Comparison of ENCODE assay signal across 17 cellular contexts in the genomic region with DNA sequence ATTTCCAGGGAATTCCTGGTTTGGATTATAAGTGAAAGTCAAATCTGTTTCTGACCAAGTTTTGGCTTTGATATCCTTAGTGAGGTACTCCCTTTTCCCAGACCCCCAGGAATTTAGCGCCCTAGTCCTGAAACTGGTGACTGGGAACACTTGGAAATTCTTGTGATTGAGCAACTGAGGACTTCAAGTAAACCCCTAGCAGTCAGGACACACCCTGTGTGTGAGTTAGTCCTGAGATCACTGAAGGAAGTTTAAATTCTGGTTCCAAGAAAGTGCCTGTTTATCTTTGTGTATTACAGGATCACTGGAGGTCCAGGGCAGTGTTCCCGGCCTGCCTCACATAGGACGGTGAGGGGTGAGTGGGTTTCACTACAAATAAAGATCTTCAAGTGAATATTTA.
DNase-seq lines count a peak whose midpoint lies in the region; ATAC-seq and TF ChIP-seq lines count a peak whose summit lies in the region.
"Had no signal": no experiment of that assay in that cellular context is flagged by ENCODE, and none has a peak within 500 bp of the region (broad histone marks: within the 10 kb centered on the region; RNA-seq: fewer than 3 reads in every experiment).

No MANE protein-coding gene starts in this region.

- H3K79me1 ChIP-seq in mesenchymal stem cell (replicated peaks; ENCODE audit: low read length, poor library complexity, severe bottlenecking), result no peaks in the 10 kb centered on the region

- TF ChIP-seq CTCF in right atrium auricular region (IDR thresholded peaks at IDR 0.05) (no peak), heart right ventricle (IDR thresholded peaks at IDR 0.05) (no peak), osteocyte (IDR thresholded peaks at IDR 0.05) (no peak)

- WGBS in heart right ventricle, 2 donors, result 61 to 83% methylated on average over 3 of the region's 3 CpGs
- WGBS in mesenchymal stem cell, result 96% methylated on average over 1 of the region's 3 CpGs

- intact Hi-C loops in heart right ventricle (cut with DNase I), result loop anchor here in 1 of 10 donors (10.0 kb wide), 1 partner anchor 58 kb away; no protein-coding TSS in a partner anchor

- H3K27me3 Mint-ChIP-seq in osteocyte (ENCODE audit: unreplicated experiment), result no peaks in the 10 kb centered on the region

- no peak overlapping the region for H2AFZ ChIP-seq in mesenchymal stem cell (ENCODE audit: low read depth, low read length)

- H3K27ac ChIP-seq in right atrium auricular region, result no peak overlapping the region
- H3K27ac ChIP-seq in heart right ventricle, result no peak overlapping the region
- no peak overlapping the region for H3K27ac ChIP-seq in mesenchymal stem cell (ENCODE audit: low read length, poor library complexity, severe bottlenecking)

- no peak overlapping the region for H2BK5ac ChIP-seq in mesenchymal stem cell (ENCODE audit: low read depth, low read length, poor library complexity, severe bottlenecking)

- no peak for ATAC-seq in heart right ventricle
- ATAC-seq: CD8-positive, alpha-beta T cell had no signal

- peaks cover 8% of the 10 kb centered on the region for H3K36me3 Mint-ChIP-seq in osteocyte (ENCODE audit: unreplicated experiment)
- H3K36me3 Mint-ChIP-seq: activated CD4-positive, alpha-beta memory T cell treated with anti-CD3 and anti-CD28 coated beads for 36 hours; CD8-positive, alpha-beta T cell had no signal

- H2BK120ac ChIP-seq in mesenchymal stem cell (ENCODE audit: low read depth, low read length), result no peak overlapping the region

- no peak overlapping the region for H3K4me3 ChIP-seq in right atrium auricular region
- no peak overlapping the region for H3K4me3 ChIP-seq in heart right ventricle
- no peak overlapping the region for H3K4me3 ChIP-seq in mesenchymal stem cell (ENCODE audit: insufficient read depth in 1 of 2, low read depth in 1 of 2, low read length in 2 of 2)

- no peak overlapping the region for H3K9ac ChIP-seq in mesenchymal stem cell (ENCODE audit: low read length)

- H2AK5ac ChIP-seq in mesenchymal stem cell (ENCODE audit: low read length, severe bottlenecking), result no peak overlapping the region

- H4K91ac ChIP-seq in mesenchymal stem cell (ENCODE audit: low read length), result peak overlapping the region; percentile 32

- H3K36me3 ChIP-seq in right atrium auricular region (no peaks in the 10 kb centered on the region), heart right ventricle (no peaks in the 10 kb centered on the region), mesenchymal stem cell (ENCODE audit: control insufficient read depth in 1 of 2, insufficient read depth in 2 of 2, low read depth in 1 of 2, low read length in 2 of 2) (peaks cover 0 to 2% of the 10 kb centered on the region in 2 experiments)

- H4K8ac ChIP-seq in mesenchymal stem cell (ENCODE audit: low read length), result no peak overlapping the region

- H3K27ac Mint-ChIP-seq in osteocyte (ENCODE audit: unreplicated experiment), result no peak overlapping the region
- H3K27ac Mint-ChIP-seq: activated CD4-positive, alpha-beta memory T cell treated with anti-CD3 and anti-CD28 coated beads for 36 hours; CD8-positive, alpha-beta T cell; endodermal cell had no signal

- H3K4me3 Mint-ChIP-seq in osteocyte (ENCODE audit: unreplicated experiment), result no peak overlapping the region
- H3K4me3 Mint-ChIP-seq: activated CD4-positive, alpha-beta memory T cell treated with anti-CD3 and anti-CD28 coated beads for 36 hours; CD8-positive, alpha-beta T cell; endodermal cell; neural crest cell had no signal

- no peak overlapping the region for H3K4me2 ChIP-seq in mesenchymal stem cell (ENCODE audit: low read length, poor library complexity, severe bottlenecking)

- no peaks in the 10 kb centered on the region for H3K9me3 ChIP-seq in right atrium auricular region
- H3K9me3 ChIP-seq in heart right ventricle, result peaks cover 0 to 14% (median 0%) of the 10 kb centered on the region in 11 donors
- H3K9me3 ChIP-seq in mesenchymal stem cell (ENCODE audit: control insufficient read depth, low read length), result peaks cover 10% of the 10 kb centered on the region

- H3K4me1 ChIP-seq in right atrium auricular region, result no peaks in the 10 kb centered on the region
- H3K4me1 ChIP-seq in heart right ventricle, result no peaks in the 10 kb centered on the region
- peaks cover 5% of the 10 kb centered on the region for H3K4me1 ChIP-seq in mesenchymal stem cell (ENCODE audit: control insufficient read depth, insufficient read depth, low read depth, low read length)

- no peak overlapping the region for H3K23ac ChIP-seq in mesenchymal stem cell (ENCODE audit: low read length in 2 of 2)

- H3K4ac ChIP-seq in mesenchymal stem cell (ENCODE audit: low read depth in 1 of 2, low read length in 2 of 2), result no peak overlapping the region

- H3K27me3 ChIP-seq in right atrium auricular region, result no peaks in the 10 kb centered on the region
- H3K27me3 ChIP-seq in heart right ventricle, result peaks cover 0 to 6% (median 0%) of the 10 kb centered on the region in 7 donors
- H3K27me3 ChIP-seq in mesenchymal stem cell (ENCODE audit: control insufficient read depth in 1 of 2, insufficient read depth in 1 of 2, low read length in 2 of 2), result no peaks in the 10 kb centered on the region

- DNase-seq in right atrium auricular region (ENCODE audit: low spot score) (peak; percentile 57), heart right ventricle (no peak), fibroblast of gingiva (ENCODE audit: low read depth) (peak; percentile 25), mesenchymal stem cell (peak; percentile 58), NAMALWA (ENCODE audit: low spot score) (no peak), NCI-H187 (lab: John Stamatoyannopoulos, UW) (no peak), osteocyte (ENCODE audit: extremely low spot score, unreplicated experiment) (no peak)
- no peak for DNase-seq in activated naive CD4-positive, alpha-beta T cell treated with Interleukin-2 at 50 U/mL for 16 hours
- DNase-seq: activated CD4-positive, alpha-beta memory T cell treated with anti-CD3 and anti-CD28 coated beads for 36 hours; activated T-cell treated with anti-CD3 and anti-CD28 coated beads, Interleukin-2, amount 50 U/mL, for 48 hours; CD8-positive, alpha-beta T cell; endodermal cell; NCI-H1436 treated with DMSO at 0.1 percent for 48 hours; NCI-H2227 treated with DMSO at 0.1 percent for 48 hours; stimulated activated naive CD4-positive, alpha-beta T cell treated with Interleukin-2 at 50 U/mL for 16 hours; trophoblast cell had no signal

- H3K14ac ChIP-seq in mesenchymal stem cell (ENCODE audit: low read length in 2 of 2), result no peak overlapping the region

- no peak overlapping the region for H2BK12ac ChIP-seq in mesenchymal stem cell (ENCODE audit: low read length in 2 of 2)

- no peak overlapping the region for H2BK15ac ChIP-seq in mesenchymal stem cell (ENCODE audit: low read depth, poor library complexity, severe bottlenecking)

- H3K18ac ChIP-seq in mesenchymal stem cell (ENCODE audit: low read depth in 1 of 2, low read length in 2 of 2), result no peak overlapping the region

- peaks cover 21% of the 10 kb centered on the region for H3K9me3 Mint-ChIP-seq in osteocyte (ENCODE audit: unreplicated experiment)
- H3K9me3 Mint-ChIP-seq: activated CD4-positive, alpha-beta memory T cell treated with anti-CD3 and anti-CD28 coated beads for 36 hours; endodermal cell had no signal

- peaks cover 24% of the 10 kb centered on the region for H3K4me1 Mint-ChIP-seq in osteocyte (ENCODE audit: unreplicated experiment)

Comparison
In these comparisons a context has a peak if more than half of its experiments do, and no peak if none do; other contexts are left out.
1. DNase-seq: peak in right atrium auricular region (single experiment), fibroblast of gingiva (single experiment) and mesenchymal stem cell (single experiment); none in heart right ventricle (0 of 2), NAMALWA (single experiment), activated naive CD4-positive, alpha-beta T cell treated with Interleukin-2 at 50 U/mL for 16 hours (single experiment), NCI-H187 (0 of 2) and osteocyte (single experiment).